ENCODE assay signal across 20 cellular contexts in the genomic region with DNA sequence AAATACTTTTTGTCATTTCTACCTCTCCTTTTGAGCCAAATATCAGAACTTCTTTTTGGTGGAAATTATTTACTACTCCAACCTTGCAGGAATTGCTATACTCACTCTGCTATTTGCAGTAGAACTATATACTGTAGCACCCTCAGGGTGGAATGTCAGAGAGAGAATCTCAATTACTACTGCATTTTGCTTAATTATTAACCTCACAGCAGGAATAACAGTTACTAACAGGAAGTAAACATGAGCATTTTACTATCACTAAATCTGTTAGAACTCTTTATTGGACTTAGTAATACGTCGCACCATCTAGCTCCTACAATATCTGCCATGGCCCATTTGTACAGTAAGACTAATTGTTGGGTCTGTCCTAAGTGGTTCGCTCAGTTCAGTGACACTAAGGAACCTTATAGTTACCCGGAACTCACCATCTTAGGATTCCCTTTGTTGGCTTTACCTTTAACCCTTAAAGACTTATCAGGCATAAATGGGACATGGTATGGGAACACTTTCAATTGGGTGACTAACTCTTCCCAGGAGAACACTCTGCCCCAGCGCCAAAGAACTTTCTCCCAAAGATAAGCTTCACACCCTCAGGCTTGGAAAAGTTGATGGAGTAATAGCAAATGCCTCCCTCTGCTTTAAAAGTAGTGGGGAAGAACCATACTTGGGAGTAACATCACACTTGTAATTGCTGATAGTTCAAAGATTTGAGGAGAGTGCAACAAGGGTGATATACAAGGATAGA. TPM values are rescaled to one million over a fixed set of nuclear protein-coding genes. Genes with fewer than 3 reads are reported as not detected.
"Had no signal": no experiment of that assay in that cellular context is flagged by ENCODE, and none has a peak within 500 bp of the region (broad histone marks: within the 10 kb centered on the region; RNA-seq: fewer than 3 reads in every experiment).

No MANE protein-coding gene starts in this region.

- H3K27ac Mint-ChIP-seq: activated CD4-positive, alpha-beta T cell treated with anti-CD3 and anti-CD28 coated beads, Interleukin-2, amount 10 ng/mL, durations not matched to agents 7 days and 5 days; T-helper 1 cell treated with Interleukin-12 subunit alpha and Interleukin-12 subunit beta and Interleukin-4 antibody, amounts not matched to agents 30 μg/mL and 1 μg/mL, for 36 hours had no signal

- H3K9me3 ChIP-seq: esophagus squamous epithelium, thyroid gland, uterus had no signal

- H3K27me3 Mint-ChIP-seq: activated CD4-positive, alpha-beta T cell treated with anti-CD3 and anti-CD28 coated beads, Interleukin-2, amount 10 ng/mL, durations not matched to agents 7 days and 5 days; memory B cell had no signal

- H3K4me1 ChIP-seq: esophagus squamous epithelium, thyroid gland had no signal

- H3K27ac ChIP-seq: esophagus squamous epithelium, thyroid gland, uterus had no signal

- H3K9me3 Mint-ChIP-seq: memory B cell; neural crest cell; T-helper 1 cell treated with Interleukin-12 subunit alpha and Interleukin-12 subunit beta and Interleukin-4 antibody, amounts not matched to agents 30 μg/mL and 1 μg/mL, for 36 hours had no signal

- H3K27me3 ChIP-seq: esophagus squamous epithelium, thyroid gland, uterus had no signal

- DNase-seq: activated CD4-positive, alpha-beta T cell treated with anti-CD3 and anti-CD28 coated beads, Interleukin-2, amount 10 ng/mL, durations not matched to agents 7 days and 5 days; activated CD4-positive, CD25-positive, alpha-beta regulatory T cell; activated CD8-positive, alpha-beta memory T cell treated with anti-CD3 and anti-CD28 coated beads for 24 hours; activated effector memory CD4-positive, alpha-beta T cell treated with anti-CD3 and anti-CD28 coated beads, Interleukin-2, amount 50 U/mL, for 16 hours; activated T-cell treated with anti-CD3 and anti-CD28 coated beads for 4 hours; aorta; esophagus squamous epithelium; foreskin fibroblast; glutamatergic neuron; retina; stimulated activated CD4-positive, alpha-beta T cell treated with anti-CD3 and anti-CD28 coated beads, Interleukin-15, amount 100 ng/mL, for 24 hours; stimulated activated CD4-positive, alpha-beta T cell treated with anti-CD3 and anti-CD28 coated beads, Interleukin-4, amount 100 ng/mL, for 4 hours; thyroid gland; uterus had no signal

- H3K4me3 Mint-ChIP-seq: activated CD4-positive, alpha-beta T cell treated with anti-CD3 and anti-CD28 coated beads, Interleukin-2, amount 10 ng/mL, durations not matched to agents 7 days and 5 days; memory B cell; neural crest cell; T-helper 1 cell treated with Interleukin-12 subunit alpha and Interleukin-12 subunit beta and Interleukin-4 antibody, amounts not matched to agents 30 μg/mL and 1 μg/mL, for 36 hours had no signal

- H3K4me3 ChIP-seq: esophagus squamous epithelium, thyroid gland, uterus had no signal

- ATAC-seq: left lobe of liver had no signal

- H3K36me3 ChIP-seq: esophagus squamous epithelium, thyroid gland, uterus had no signal

RNA-seq across cellular contexts. Expression of a gene that starts 38.8 kb away (rescaled TPM):
- total RNA-seq: activated CD4-positive, alpha-beta T cell treated with anti-CD3 and anti-CD28 coated beads, Interleukin-2, amount 10 ng/mL, durations not matched to agents 7 days and 5 days; bronchial epithelial cell; neural crest cell; osteocyte had no signal
